8 cellular contexts compared by ENCODE assay signal in genomic region chr16:78235168-78235800, GRCh38.
DNase-seq lines count a peak whose midpoint lies in the region; ATAC-seq and TF ChIP-seq lines count a peak whose summit lies in the region.

No MANE protein-coding gene starts in this region.

- no peaks in the 10 kb centered on the region for H3F3A ChIP-seq in Loucy (ENCODE audit: low read depth)

- H4K20me1 ChIP-seq in Loucy (ENCODE audit: insufficient read depth, low read length, poor library complexity, severe bottlenecking) = no peaks in the 10 kb centered on the region

- H3K4me3 ChIP-seq in Loucy (ENCODE audit: low read length, poor library complexity, severe bottlenecking) = no peak overlapping the region
- H3K4me3 ChIP-seq in astrocyte of the cerebellum (ENCODE audit: low read depth, low read length) = no peak overlapping the region
- no peak overlapping the region for H3K4me3 ChIP-seq in iPS DF 6.9 (ENCODE audit: low read length)

- H3K4me1 ChIP-seq in Loucy (ENCODE audit: insufficient read depth, low read length, poor library complexity, severe bottlenecking) = no peaks in the 10 kb centered on the region
- no peaks in the 10 kb centered on the region for H3K4me1 ChIP-seq in iPS DF 6.9 (ENCODE audit: control insufficient read depth, insufficient read depth, low read length)

- no CpG with 5 or more reads among the region's 9 CpGs for WGBS in iPS DF 6.9 (ENCODE audit: insufficient coverage, insufficient read length)

- no peak overlapping the region for H3K4me2 ChIP-seq in Loucy (ENCODE audit: low read depth, low read length, poor library complexity, severe bottlenecking)

- no peaks in the 10 kb centered on the region for H3K36me3 ChIP-seq in Loucy (ENCODE audit: insufficient read depth, low read length)
- H3K36me3 ChIP-seq in iPS DF 6.9 (ENCODE audit: control insufficient read depth, insufficient read depth, low read length) = no peaks in the 10 kb centered on the region

- TF ChIP-seq CTCF in GM12801 (IDR thresholded peaks at IDR 0.05; ENCODE audit: extremely low read depth, insufficient read length) (peak; percentile 62), Loucy (conservative IDR thresholded peaks at IDR 0.05; ENCODE audit: low read length) (peak; percentile 91), astrocyte of the cerebellum (IDR thresholded peaks at IDR 0.05; ENCODE audit: low read depth, low read length, missing control alignments) (peak; percentile 97)

- ATAC-seq in GM21825 (IDR thresholded peaks at IDR 0.05; ENCODE audit: unreplicated experiment) = peak; percentile 96

- peak overlapping the region; percentile 20; the same call in 1 of the 2 replicates for H2AFZ ChIP-seq in Loucy (ENCODE audit: low read length)

- peak; percentile 10 for DNase-seq in T-helper 22 cell (ENCODE audit: low read depth)
- DNase-seq in astrocyte of the cerebellum (ENCODE audit: low read depth) = peak; percentile 57
- peak; percentile 61 for DNase-seq in iPS DF 6.9 (ENCODE audit: low read depth, low spot score)
- DNase-seq in stimulated activated CD4-positive, alpha-beta T cell treated with anti-CD3 and anti-CD28 coated beads, Interleukin-12 subunit alpha, Interleukin-12 subunit beta, amount 100 ng/mL, for 48 hours (ENCODE audit: low read depth in 2 of 3, low spot score in 1 of 3) = peak; percentile 48 to 73 (median 50)
- DNase-seq in mesenteric fat pad (ENCODE audit: low spot score) = no peak

- H3K9me3 ChIP-seq in Loucy (ENCODE audit: insufficient read depth, low read depth, low read length) = no peaks in the 10 kb centered on the region
- H3K9me3 ChIP-seq in iPS DF 6.9 (ENCODE audit: control insufficient read depth, insufficient read depth, low read length) = no peaks in the 10 kb centered on the region

- no peak overlapping the region for H3K27ac ChIP-seq in iPS DF 6.9 (ENCODE audit: low read length)

- no peaks in the 10 kb centered on the region for H3K79me2 ChIP-seq in Loucy (ENCODE audit: insufficient read depth, low read length)

- H3K9me2 ChIP-seq in Loucy (replicated peaks; ENCODE audit: low read depth, low read length) = no peaks in the 10 kb centered on the region

- no peak overlapping the region for H3K9ac ChIP-seq in Loucy (ENCODE audit: low read depth, low read length, poor library complexity, severe bottlenecking)

- in situ Hi-C loops in astrocyte of the cerebellum (cut with HindIII; ENCODE audit: low sequenced_read_pairs) = no loop called here

- H3K27me3 ChIP-seq in Loucy (ENCODE audit: insufficient read depth, low read length, poor library complexity, severe bottlenecking) (no peaks in the 10 kb centered on the region), iPS DF 6.9 (ENCODE audit: control insufficient read depth, insufficient read depth, low read length) (no peaks in the 10 kb centered on the region)
